In the genomic region with DNA sequence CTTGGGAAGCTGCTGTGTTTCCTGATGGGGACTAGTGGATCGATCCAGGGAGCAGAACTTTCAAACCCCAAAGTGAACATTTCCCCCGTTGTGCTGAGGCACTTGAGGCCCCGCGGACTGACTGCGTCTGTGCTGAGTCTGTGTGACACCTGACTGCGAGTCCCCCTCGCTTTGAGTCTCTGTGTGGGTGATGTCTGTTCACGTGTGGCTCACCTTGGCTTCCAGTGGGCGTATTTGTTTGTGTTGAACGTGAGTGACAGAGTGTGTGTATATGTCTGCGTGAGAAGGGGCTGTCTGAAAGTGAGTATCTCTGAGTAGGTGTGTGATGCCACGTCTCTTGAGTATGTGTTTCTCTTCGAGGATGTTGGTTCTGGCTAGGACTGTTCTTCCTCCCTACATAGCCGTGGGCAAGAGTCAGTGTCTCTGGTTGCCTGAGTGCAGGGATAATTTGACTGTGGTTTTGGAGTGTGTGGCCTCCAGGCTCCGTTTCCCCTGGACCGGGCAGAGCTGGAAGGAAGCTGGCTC, we compare ENCODE assay signal across 1 cellular context.
TF ChIP-seq lines count a peak whose summit lies in the region.

No MANE protein-coding gene starts in this region.

TF ChIP-seq in K562, 482 proteins besides CTCF, POLR2A, EP300 and RAD21 (continued from another document):
- TF ChIP-seq, protein P1, sequence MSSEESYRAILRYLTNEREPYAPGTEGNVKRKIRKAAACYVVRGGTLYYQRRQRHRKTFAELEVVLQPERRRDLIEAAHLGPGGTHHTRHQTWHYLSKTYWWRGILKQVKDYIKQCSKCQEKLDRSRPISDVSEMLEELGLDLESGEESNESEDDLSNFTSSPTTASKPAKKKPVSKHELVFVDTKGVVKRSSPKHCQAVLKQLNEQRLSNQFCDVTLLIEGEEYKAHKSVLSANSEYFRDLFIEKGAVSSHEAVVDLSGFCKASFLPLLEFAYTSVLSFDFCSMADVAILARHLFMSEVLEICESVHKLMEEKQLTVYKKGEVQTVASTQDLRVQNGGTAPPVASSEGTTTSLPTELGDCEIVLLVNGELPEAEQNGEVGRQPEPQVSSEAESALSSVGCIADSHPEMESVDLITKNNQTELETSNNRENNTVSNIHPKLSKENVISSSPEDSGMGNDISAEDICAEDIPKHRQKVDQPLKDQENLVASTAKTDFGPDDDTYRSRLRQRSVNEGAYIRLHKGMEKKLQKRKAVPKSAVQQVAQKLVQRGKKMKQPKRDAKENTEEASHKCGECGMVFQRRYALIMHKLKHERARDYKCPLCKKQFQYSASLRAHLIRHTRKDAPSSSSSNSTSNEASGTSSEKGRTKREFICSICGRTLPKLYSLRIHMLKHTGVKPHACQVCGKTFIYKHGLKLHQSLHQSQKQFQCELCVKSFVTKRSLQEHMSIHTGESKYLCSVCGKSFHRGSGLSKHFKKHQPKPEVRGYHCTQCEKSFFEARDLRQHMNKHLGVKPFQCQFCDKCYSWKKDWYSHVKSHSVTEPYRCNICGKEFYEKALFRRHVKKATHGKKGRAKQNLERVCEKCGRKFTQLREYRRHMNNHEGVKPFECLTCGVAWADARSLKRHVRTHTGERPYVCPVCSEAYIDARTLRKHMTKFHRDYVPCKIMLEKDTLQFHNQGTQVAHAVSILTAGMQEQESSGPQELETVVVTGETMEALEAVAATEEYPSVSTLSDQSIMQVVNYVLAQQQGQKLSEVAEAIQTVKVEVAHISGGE (CRISPR knock-in tag; IDR thresholded peaks at IDR 0.05): no peak
- TF ChIP-seq, protein P2, sequence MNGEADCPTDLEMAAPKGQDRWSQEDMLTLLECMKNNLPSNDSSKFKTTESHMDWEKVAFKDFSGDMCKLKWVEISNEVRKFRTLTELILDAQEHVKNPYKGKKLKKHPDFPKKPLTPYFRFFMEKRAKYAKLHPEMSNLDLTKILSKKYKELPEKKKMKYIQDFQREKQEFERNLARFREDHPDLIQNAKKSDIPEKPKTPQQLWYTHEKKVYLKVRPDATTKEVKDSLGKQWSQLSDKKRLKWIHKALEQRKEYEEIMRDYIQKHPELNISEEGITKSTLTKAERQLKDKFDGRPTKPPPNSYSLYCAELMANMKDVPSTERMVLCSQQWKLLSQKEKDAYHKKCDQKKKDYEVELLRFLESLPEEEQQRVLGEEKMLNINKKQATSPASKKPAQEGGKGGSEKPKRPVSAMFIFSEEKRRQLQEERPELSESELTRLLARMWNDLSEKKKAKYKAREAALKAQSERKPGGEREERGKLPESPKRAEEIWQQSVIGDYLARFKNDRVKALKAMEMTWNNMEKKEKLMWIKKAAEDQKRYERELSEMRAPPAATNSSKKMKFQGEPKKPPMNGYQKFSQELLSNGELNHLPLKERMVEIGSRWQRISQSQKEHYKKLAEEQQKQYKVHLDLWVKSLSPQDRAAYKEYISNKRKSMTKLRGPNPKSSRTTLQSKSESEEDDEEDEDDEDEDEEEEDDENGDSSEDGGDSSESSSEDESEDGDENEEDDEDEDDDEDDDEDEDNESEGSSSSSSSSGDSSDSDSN (IDR thresholded peaks at IDR 0.05; ENCODE audit: borderline replicate concordance in 1 of 2, low read depth in 2 of 2, low read length in 2 of 2): no peak
- TF ChIP-seq, protein P3, sequence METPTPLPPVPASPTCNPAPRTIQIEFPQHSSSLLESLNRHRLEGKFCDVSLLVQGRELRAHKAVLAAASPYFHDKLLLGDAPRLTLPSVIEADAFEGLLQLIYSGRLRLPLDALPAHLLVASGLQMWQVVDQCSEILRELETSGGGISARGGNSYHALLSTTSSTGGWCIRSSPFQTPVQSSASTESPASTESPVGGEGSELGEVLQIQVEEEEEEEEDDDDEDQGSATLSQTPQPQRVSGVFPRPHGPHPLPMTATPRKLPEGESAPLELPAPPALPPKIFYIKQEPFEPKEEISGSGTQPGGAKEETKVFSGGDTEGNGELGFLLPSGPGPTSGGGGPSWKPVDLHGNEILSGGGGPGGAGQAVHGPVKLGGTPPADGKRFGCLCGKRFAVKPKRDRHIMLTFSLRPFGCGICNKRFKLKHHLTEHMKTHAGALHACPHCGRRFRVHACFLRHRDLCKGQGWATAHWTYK (CRISPR knock-in tag; IDR thresholded peaks at IDR 0.05): no peak
- TF ChIP-seq HDAC1 (IDR thresholded peaks at IDR 0.05) (0 out of 4 replicates have a peak, but pooled peaks of 1 of the 2 experiments have one; percentile 14), NELFE (IDR thresholded peaks at IDR 0.05; ENCODE audit: insufficient read depth, insufficient read length) (no peak), YBX1 (IDR thresholded peaks at IDR 0.05) (no peak), SNIP1 (IDR thresholded peaks at IDR 0.05; ENCODE audit: low read depth) (no peak), ZNF146 (CRISPR knock-in tag; IDR thresholded peaks at IDR 0.05; ENCODE audit: unreplicated experiment) (no peak), IFI16 (CRISPR knock-in tag; IDR thresholded peaks at IDR 0.05) (no peak), SIN3A (IDR thresholded peaks at IDR 0.05; ENCODE audit: borderline replicate concordance in 2 of 2, control insufficient read depth in 1 of 2, low read depth in 2 of 2, low read length in 2 of 2) (0 out of 4 replicates have a peak, but pooled peaks of 1 of the 2 experiments have one; percentile 2), PHF21A (IDR thresholded peaks at IDR 0.05; ENCODE audit: borderline replicate concordance, low read depth) (no peak), NBN (IDR thresholded peaks at IDR 0.05; ENCODE audit: low read depth) (no peak), L3MBTL2 (IDR thresholded peaks at IDR 0.05) (no peak), SNRNP70 (optimal IDR thresholded peaks at IDR 0.05; ENCODE audit: low read depth, low read length) (no peak)
- TF ChIP-seq, protein P4, sequence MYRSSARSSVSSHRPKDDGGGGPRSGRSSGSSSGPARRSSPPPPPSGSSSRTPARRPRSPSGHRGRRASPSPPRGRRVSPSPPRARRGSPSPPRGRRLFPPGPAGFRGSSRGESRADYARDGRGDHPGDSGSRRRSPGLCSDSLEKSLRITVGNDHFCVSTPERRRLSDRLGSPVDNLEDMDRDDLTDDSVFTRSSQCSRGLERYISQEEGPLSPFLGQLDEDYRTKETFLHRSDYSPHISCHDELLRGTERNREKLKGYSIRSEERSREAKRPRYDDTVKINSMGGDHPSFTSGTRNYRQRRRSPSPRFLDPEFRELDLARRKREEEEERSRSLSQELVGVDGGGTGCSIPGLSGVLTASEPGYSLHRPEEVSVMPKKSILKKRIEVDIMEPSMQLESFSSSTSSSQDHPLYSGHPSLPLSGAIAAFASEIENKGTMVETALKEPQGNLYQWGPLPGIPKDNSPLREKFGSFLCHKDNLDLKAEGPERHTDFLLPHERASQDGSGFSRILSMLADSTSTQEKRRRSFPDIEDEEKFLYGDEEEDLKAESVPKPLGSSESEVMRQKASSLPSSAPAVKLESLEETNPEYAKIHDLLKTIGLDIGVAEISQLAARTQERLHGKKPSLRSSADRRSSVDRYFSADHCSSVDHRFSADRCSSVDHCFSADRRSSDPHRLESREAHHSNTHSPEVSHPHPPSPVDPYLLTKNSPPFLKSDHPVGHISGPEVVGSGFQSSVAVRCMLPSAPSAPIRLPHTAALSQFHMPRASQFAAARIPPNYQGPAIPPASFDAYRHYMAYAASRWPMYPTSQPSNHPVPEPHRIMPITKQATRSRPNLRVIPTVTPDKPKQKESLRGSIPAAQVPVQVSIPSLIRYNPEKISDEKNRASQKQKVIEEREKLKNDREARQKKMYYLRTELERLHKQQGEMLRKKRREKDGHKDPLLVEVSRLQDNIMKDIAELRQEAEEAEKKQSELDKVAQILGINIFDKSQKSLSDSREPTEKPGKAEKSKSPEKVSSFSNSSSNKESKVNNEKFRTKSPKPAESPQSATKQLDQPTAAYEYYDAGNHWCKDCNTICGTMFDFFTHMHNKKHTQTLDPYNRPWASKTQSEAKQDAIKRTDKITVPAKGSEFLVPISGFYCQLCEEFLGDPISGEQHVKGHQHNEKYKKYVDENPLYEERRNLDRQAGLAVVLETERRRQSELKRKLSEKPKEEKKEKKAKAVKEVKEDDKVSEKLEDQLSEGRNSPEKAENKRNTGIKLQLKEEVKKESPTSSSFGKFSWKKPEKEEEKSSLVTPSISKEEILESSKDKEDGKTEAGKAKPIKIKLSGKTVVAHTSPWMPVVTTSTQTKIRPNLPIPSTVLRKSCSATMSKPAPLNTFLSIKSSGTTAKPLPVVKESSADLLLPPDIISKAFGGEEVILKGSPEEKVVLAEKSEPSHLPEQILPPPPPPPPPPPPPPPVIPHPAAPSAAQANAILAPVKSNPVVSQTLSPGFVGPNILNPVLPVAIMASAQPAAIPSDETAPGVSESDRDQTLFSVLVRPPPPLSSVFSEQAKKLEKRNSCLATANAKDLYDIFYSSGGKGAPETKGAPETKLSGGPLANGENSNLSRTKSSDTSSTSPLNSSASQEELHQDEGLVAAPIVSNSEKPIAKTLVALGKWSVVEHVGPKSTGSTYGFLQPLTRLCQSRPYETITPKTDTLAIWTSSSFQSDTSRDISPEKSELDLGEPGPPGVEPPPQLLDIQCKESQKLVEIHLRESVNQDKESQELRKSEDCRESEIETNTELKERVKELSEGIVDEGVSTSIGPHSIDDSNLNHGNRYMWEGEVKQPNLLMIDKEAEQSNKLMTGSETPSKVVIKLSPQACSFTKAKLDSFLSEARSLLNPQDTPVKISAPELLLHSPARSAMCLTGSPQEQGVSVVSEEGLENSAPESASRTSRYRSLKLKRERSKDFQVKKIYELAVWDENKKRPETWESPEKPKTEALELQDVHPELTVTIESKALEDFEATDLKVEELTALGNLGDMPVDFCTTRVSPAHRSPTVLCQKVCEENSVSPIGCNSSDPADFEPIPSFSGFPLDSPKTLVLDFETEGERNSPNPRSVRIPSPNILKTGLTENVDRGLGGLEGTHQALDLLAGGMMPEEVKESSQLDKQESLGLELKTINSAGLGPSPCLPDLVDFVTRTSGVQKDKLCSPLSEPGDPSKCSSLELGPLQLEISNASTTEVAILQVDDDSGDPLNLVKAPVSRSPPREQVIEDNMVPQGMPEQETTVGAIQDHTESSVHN (IDR thresholded peaks at IDR 0.05; ENCODE audit: borderline replicate concordance in 1 of 2, low read depth in 1 of 2): no peak
- TF ChIP-seq, protein P5, sequence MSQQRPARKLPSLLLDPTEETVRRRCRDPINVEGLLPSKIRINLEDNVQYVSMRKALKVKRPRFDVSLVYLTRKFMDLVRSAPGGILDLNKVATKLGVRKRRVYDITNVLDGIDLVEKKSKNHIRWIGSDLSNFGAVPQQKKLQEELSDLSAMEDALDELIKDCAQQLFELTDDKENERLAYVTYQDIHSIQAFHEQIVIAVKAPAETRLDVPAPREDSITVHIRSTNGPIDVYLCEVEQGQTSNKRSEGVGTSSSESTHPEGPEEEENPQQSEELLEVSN (IDR thresholded peaks at IDR 0.05; ENCODE audit: borderline replicate concordance in 1 of 2, extremely low read depth in 1 of 2, insufficient read depth in 1 of 2, insufficient read length in 1 of 2, low read depth in 1 of 2, low read length in 1 of 2, poor library complexity in 1 of 2, severe bottlenecking in 1 of 2): peak in 1 of 2 experiments; percentile 23
- TF ChIP-seq, protein P6, sequence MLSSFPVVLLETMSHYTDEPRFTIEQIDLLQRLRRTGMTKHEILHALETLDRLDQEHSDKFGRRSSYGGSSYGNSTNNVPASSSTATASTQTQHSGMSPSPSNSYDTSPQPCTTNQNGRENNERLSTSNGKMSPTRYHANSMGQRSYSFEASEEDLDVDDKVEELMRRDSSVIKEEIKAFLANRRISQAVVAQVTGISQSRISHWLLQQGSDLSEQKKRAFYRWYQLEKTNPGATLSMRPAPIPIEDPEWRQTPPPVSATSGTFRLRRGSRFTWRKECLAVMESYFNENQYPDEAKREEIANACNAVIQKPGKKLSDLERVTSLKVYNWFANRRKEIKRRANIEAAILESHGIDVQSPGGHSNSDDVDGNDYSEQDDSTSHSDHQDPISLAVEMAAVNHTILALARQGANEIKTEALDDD (IDR thresholded peaks at IDR 0.05): no peak
- TF ChIP-seq, protein P7, sequence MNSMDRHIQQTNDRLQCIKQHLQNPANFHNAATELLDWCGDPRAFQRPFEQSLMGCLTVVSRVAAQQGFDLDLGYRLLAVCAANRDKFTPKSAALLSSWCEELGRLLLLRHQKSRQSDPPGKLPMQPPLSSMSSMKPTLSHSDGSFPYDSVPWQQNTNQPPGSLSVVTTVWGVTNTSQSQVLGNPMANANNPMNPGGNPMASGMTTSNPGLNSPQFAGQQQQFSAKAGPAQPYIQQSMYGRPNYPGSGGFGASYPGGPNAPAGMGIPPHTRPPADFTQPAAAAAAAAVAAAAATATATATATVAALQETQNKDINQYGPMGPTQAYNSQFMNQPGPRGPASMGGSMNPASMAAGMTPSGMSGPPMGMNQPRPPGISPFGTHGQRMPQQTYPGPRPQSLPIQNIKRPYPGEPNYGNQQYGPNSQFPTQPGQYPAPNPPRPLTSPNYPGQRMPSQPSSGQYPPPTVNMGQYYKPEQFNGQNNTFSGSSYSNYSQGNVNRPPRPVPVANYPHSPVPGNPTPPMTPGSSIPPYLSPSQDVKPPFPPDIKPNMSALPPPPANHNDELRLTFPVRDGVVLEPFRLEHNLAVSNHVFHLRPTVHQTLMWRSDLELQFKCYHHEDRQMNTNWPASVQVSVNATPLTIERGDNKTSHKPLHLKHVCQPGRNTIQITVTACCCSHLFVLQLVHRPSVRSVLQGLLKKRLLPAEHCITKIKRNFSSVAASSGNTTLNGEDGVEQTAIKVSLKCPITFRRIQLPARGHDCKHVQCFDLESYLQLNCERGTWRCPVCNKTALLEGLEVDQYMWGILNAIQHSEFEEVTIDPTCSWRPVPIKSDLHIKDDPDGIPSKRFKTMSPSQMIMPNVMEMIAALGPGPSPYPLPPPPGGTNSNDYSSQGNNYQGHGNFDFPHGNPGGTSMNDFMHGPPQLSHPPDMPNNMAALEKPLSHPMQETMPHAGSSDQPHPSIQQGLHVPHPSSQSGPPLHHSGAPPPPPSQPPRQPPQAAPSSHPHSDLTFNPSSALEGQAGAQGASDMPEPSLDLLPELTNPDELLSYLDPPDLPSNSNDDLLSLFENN (IDR thresholded peaks at IDR 0.05; ENCODE audit: low read depth in 2 of 2, low read length in 2 of 2): no peak
